In genomic region chr6:27837636-27838512, GRCh38 we compare ENCODE assay signal across 8 cellular contexts.
A peak's percentile ranks its signal among the peaks of the same experiment; 100 is the strongest.
DNase-seq lines count a peak whose midpoint lies in the region; ATAC-seq and TF ChIP-seq lines count a peak whose summit lies in the region.

No MANE protein-coding gene starts in this region.

- H3K27me3 ChIP-seq in NT2/D1 (ENCODE audit: insufficient read depth, insufficient read length), result no peaks in the 10 kb centered on the region

- H3K36me3 ChIP-seq in NT2/D1 (ENCODE audit: insufficient read depth, insufficient read length, low read length), result no peaks in the 10 kb centered on the region

- peak; percentile 70 for ATAC-seq in GM21447 (IDR thresholded peaks at IDR 0.05; ENCODE audit: unreplicated experiment)

- H3K9ac ChIP-seq in NT2/D1 (ENCODE audit: insufficient read length, low read depth), result peak overlapping the region; percentile 89

- no peak for TF ChIP-seq CTCF in epithelial cell of esophagus (IDR thresholded peaks at IDR 0.05; ENCODE audit: insufficient read depth, low read depth, low read length, missing control alignments)

- H3K9me3 ChIP-seq in NT2/D1 (ENCODE audit: insufficient read depth, low read length), result no peaks in the 10 kb centered on the region

- H3K4me3 ChIP-seq in NT2/D1 (ENCODE audit: insufficient read length, low read depth) (peak overlapping the region; percentile 76), epithelial cell of esophagus (ENCODE audit: low read length) (peak overlapping the region; percentile 73)

- peak; percentile 99 for DNase-seq in DMS114 treated with DMSO at 0.1 percent for 48 hours (lab: John Stamatoyannopoulos, UW; ENCODE audit: unreplicated experiment)
- DNase-seq in HUDEP-2 (lab: John Stamatoyannopoulos, UW; ENCODE audit: unreplicated experiment in 76 of 76), result peak in 72 of 76 experiments; percentile 76 to 100 (median 94)
- peak; percentile 93 for DNase-seq in NT2/D1 (ENCODE audit: low read depth, low spot score)
- DNase-seq in activated T-cell treated with anti-CD3 and anti-CD28 coated beads for 24 hours (ENCODE audit: low read depth), result peak; percentile 73
- peak; percentile 98 for DNase-seq in epithelial cell of esophagus (ENCODE audit: low read depth)
- DNase-seq in midbrain (lab: John Stamatoyannopoulos, UW), result peak; percentile 93
- peak; percentile 55 to 71 for DNase-seq in stimulated activated CD8-positive, alpha-beta memory T cell treated with anti-CD3 and anti-CD28 coated beads, Interleukin-7, amount 100 ng/mL, for 48 hours (ENCODE audit: extremely low read depth in 1 of 2, low read depth in 1 of 2)

- no peaks in the 10 kb centered on the region for H3K4me1 ChIP-seq in NT2/D1 (ENCODE audit: insufficient read depth, insufficient read length)

Comparison
In these comparisons a context has a peak if more than half of its experiments do, and no peak if none do; other contexts are left out.
1. Peak in every context shown above with its lines: DNase-seq, ATAC-seq and H3K4me3 ChIP-seq.